In genomic region chr15:40936709-40937666, GRCh38 we compare ENCODE assay signal across 12 cellular contexts. TPM values are rescaled to one million over a fixed set of nuclear protein-coding genes. Genes with fewer than 3 reads are reported as not detected.
A peak's percentile ranks its signal among the peaks of the same experiment; 100 is the strongest.
DNase-seq lines count a peak whose midpoint lies in the region; ATAC-seq and TF ChIP-seq lines count a peak whose summit lies in the region.
"Had no signal": no experiment of that assay in that cellular context is flagged by ENCODE, and none has a peak within 500 bp of the region (broad histone marks: within the 10 kb centered on the region; RNA-seq: fewer than 3 reads in every experiment).

No MANE protein-coding gene starts in this region.

- H3K9me3 Mint-ChIP-seq in memory B cell, result no peaks in the 10 kb centered on the region
- H3K9me3 Mint-ChIP-seq in activated CD4-positive, alpha-beta T cell treated with anti-CD3 and anti-CD28 coated beads, Interleukin-2, amount 10 ng/mL, durations not matched to agents 7 days and 5 days, result no peaks in the 10 kb centered on the region
- H3K9me3 Mint-ChIP-seq: neural crest cell; T-helper 2 cell treated with Interferon-gamma antibody and Interleukin-4, amounts not matched to agents 5 μg/mL and 100 μg/mL, for 36 hours had no signal

- peaks cover 14% of the 10 kb centered on the region for H3K4me1 Mint-ChIP-seq in memory B cell
- peaks cover 24% of the 10 kb centered on the region for H3K4me1 Mint-ChIP-seq in activated CD4-positive, alpha-beta T cell treated with anti-CD3 and anti-CD28 coated beads, Interleukin-2, amount 10 ng/mL, durations not matched to agents 7 days and 5 days

- TF ChIP-seq CTCF in C4-2B (conservative IDR thresholded peaks at IDR 0.05), result no peak
- TF ChIP-seq CTCF in choroid plexus epithelial cell (conservative IDR thresholded peaks at IDR 0.05; ENCODE audit: low read depth, low read length), result no peak

- H3K4me3 ChIP-seq in choroid plexus epithelial cell (ENCODE audit: low read depth, low read length), result no peak overlapping the region

- peaks cover 7% of the 10 kb centered on the region for H3K27me3 Mint-ChIP-seq in memory B cell
- H3K27me3 Mint-ChIP-seq in activated CD4-positive, alpha-beta T cell treated with anti-CD3 and anti-CD28 coated beads, Interleukin-2, amount 10 ng/mL, durations not matched to agents 7 days and 5 days, result peaks cover 13% of the 10 kb centered on the region

- H3K4me3 Mint-ChIP-seq in memory B cell, result no peak overlapping the region
- H3K4me3 Mint-ChIP-seq in activated CD4-positive, alpha-beta T cell treated with anti-CD3 and anti-CD28 coated beads, Interleukin-2, amount 10 ng/mL, durations not matched to agents 7 days and 5 days, result no peak overlapping the region
- H3K4me3 Mint-ChIP-seq: neural crest cell; T-helper 2 cell treated with Interferon-gamma antibody and Interleukin-4, amounts not matched to agents 5 μg/mL and 100 μg/mL, for 36 hours had no signal

- DNase-seq in LHCN-M2 (ENCODE audit: low read depth) (peak; percentile 87), choroid plexus epithelial cell (ENCODE audit: low read depth) (peak; percentile 73), memory B cell (ENCODE audit: low spot score in 2 of 2) (no peak), GDM1 (lab: John Stamatoyannopoulos, UW) (no peak)
- DNase-seq in activated CD4-positive, alpha-beta T cell treated with anti-CD3 and anti-CD28 coated beads, Interleukin-2, amount 10 ng/mL, durations not matched to agents 7 days and 5 days, result no peak
- DNase-seq: NCI-H1048; stimulated activated naive CD4-positive, alpha-beta T cell treated with Interleukin-2 at 50 U/mL for 16 hours had no signal

- no peak overlapping the region for H3K27ac Mint-ChIP-seq in memory B cell
- no peak overlapping the region for H3K27ac Mint-ChIP-seq in activated CD4-positive, alpha-beta T cell treated with anti-CD3 and anti-CD28 coated beads, Interleukin-2, amount 10 ng/mL, durations not matched to agents 7 days and 5 days
- H3K27ac Mint-ChIP-seq: T-helper 2 cell treated with Interferon-gamma antibody and Interleukin-4, amounts not matched to agents 5 μg/mL and 100 μg/mL, for 36 hours had no signal

- ATAC-seq in memory B cell (ENCODE audit: low read depth), result peak; percentile 38
- no peak for ATAC-seq in HG03442 (IDR thresholded peaks at IDR 0.05; ENCODE audit: unreplicated experiment)
- no peak for ATAC-seq in esophagus mucosa

- no peaks in the 10 kb centered on the region for H3K36me3 Mint-ChIP-seq in memory B cell
- H3K36me3 Mint-ChIP-seq in activated CD4-positive, alpha-beta T cell treated with anti-CD3 and anti-CD28 coated beads, Interleukin-2, amount 10 ng/mL, durations not matched to agents 7 days and 5 days (ENCODE audit: low read depth), result no peaks in the 10 kb centered on the region

- H3K27ac ChIP-seq in C4-2B, result peak overlapping the region; percentile 50

- POLR2A ChIA-PET in activated CD4-positive, alpha-beta T cell treated with anti-CD3 and anti-CD28 coated beads, Interleukin-2, amount 10 ng/mL, durations not matched to agents 7 days and 5 days (lab: Charles Lee), result no interaction called here

- CTCF ChIA-PET in activated CD4-positive, alpha-beta T cell treated with anti-CD3 and anti-CD28 coated beads, Interleukin-2, amount 10 ng/mL, durations not matched to agents 7 days and 5 days (lab: Charles Lee), result interaction anchor here (1.6 kb wide), 1 partner anchor 69 kb away, joined by 7 read pairs; no protein-coding TSS in a partner anchor

RNA-seq across cellular contexts. Expression of gene DLL4, which starts 7.8 kb away (rescaled TPM):
- total RNA-seq in LHCN-M2 (2014; rRNA removed), result 0.13 and 0.17 TPM in 2 replicates
- 0.16 TPM for polyA plus RNA-seq in LHCN-M2 (2012)
- total RNA-seq in esophagus mucosa, result 1.1 TPM
- total RNA-seq in activated CD4-positive, alpha-beta T cell treated with anti-CD3 and anti-CD28 coated beads, Interleukin-2, amount 10 ng/mL, durations not matched to agents 7 days and 5 days, result not detected

RNA-seq across cellular contexts. Expression of gene CHAC1, which starts 16.3 kb away (rescaled TPM):
- total RNA-seq in LHCN-M2 (2014; rRNA removed), result 1.5 and 1.8 TPM in 2 replicates
- polyA plus RNA-seq in LHCN-M2 (2012), result 4.9 TPM
- total RNA-seq in esophagus mucosa, result 31.8 TPM
- total RNA-seq in activated CD4-positive, alpha-beta T cell treated with anti-CD3 and anti-CD28 coated beads, Interleukin-2, amount 10 ng/mL, durations not matched to agents 7 days and 5 days, result 1 to 10 TPM; 4.7 to 6.7 TPM

RNA-seq across cellular contexts. Expression of gene VPS18, which starts 42.7 kb away (rescaled TPM):
- total RNA-seq in LHCN-M2 (2014; rRNA removed), result 45.1 and 52.1 TPM in 2 replicates
- polyA plus RNA-seq in LHCN-M2 (2012), result 31.0 TPM
- 10.9 TPM for total RNA-seq in esophagus mucosa
- total RNA-seq in activated CD4-positive, alpha-beta T cell treated with anti-CD3 and anti-CD28 coated beads, Interleukin-2, amount 10 ng/mL, durations not matched to agents 7 days and 5 days, result 10 to 100 TPM; 16.2 to 16.6 TPM

Comparison
In these comparisons a context has a peak if more than half of its experiments do, and no peak if none do; other contexts are left out.
1. DNase-seq: peak in LHCN-M2 (single experiment) and choroid plexus epithelial cell (single experiment); none in memory B cell (0 of 2), GDM1 (single experiment) and activated CD4-positive, alpha-beta T cell treated with anti-CD3 and anti-CD28 coated beads, Interleukin-2, amount 10 ng/mL, durations not matched to agents 7 days and 5 days (single experiment).